ENCODE assay signal across 8 cellular contexts in genomic region chr3:50340404-50341329, GRCh38. TPM values are rescaled to one million over a fixed set of nuclear protein-coding genes. Genes with fewer than 3 reads are reported as not detected.
DNase-seq lines count a peak whose midpoint lies in the region; ATAC-seq and TF ChIP-seq lines count a peak whose summit lies in the region.

TSS of gene RASSF1 (minus strand) at chr3:50340836. CDS start at chr3:50340805, 31 bp downstream.

- peak within 1 kb of the TSS; percentile 82 for H3K9ac ChIP-seq in neuronal stem cell (ENCODE audit: low read depth, low read length, poor library complexity)

- peak within 1 kb of the TSS; percentile 69 for H2AFZ ChIP-seq in neuronal stem cell (ENCODE audit: low read length)

- H3K27me3 Mint-ChIP-seq in activated T-cell treated with anti-CD3 and anti-CD28 coated beads, Interleukin-2, amount 50 U/mL, for 4 hours (ENCODE audit: low read depth) = no peaks in the 10 kb centered on the region

- no peak for TF ChIP-seq CTCF in GM12864 (IDR thresholded peaks at IDR 0.05; ENCODE audit: low read depth, low read length, missing control alignments)

- H3K79me1 ChIP-seq in neuronal stem cell (ENCODE audit: low read depth, low read length) = peaks cover 5% of the 10 kb centered on the region

- peak within 1 kb of the TSS; percentile 47 for H2BK12ac ChIP-seq in neuronal stem cell (ENCODE audit: low read length)

- H3K14ac ChIP-seq in neuronal stem cell (ENCODE audit: low read length) = peak within 1 kb of the TSS; percentile 47

- peak; percentile 19 to 24 for ATAC-seq in activated T-cell treated with anti-CD3 and anti-CD28 coated beads, Interleukin-2, amount 50 U/mL, for 4 hours

- H3K36me3 Mint-ChIP-seq in activated T-cell treated with anti-CD3 and anti-CD28 coated beads, Interleukin-2, amount 50 U/mL, for 4 hours (ENCODE audit: insufficient read depth) = peaks cover 2% of the 10 kb centered on the region

- H3K9me3 Mint-ChIP-seq in activated T-cell treated with anti-CD3 and anti-CD28 coated beads, Interleukin-2, amount 50 U/mL, for 4 hours = no peaks in the 10 kb centered on the region

- H3K4me2 ChIP-seq in neuronal stem cell (ENCODE audit: insufficient read depth, low read length, poor library complexity, severe bottlenecking) = peak within 1 kb of the TSS; percentile 58

- no peak within 1 kb of the TSS for H2BK120ac ChIP-seq in neuronal stem cell (ENCODE audit: low read depth, low read length)

- peaks cover 2 to 6% of the 10 kb centered on the region in 2 donors for H3K9me3 ChIP-seq in neuronal stem cell (replicated peaks in 1 of 2; ENCODE audit: control insufficient read depth in 2 of 2, insufficient read depth in 1 of 2, low read depth in 1 of 2, low read length in 2 of 2)

- no peak within 1 kb of the TSS for H4K91ac ChIP-seq in neuronal stem cell (ENCODE audit: low read depth, low read length, poor library complexity)

- H3K27me3 ChIP-seq in neuronal stem cell (ENCODE audit: control insufficient read depth in 3 of 3, insufficient read depth in 3 of 3, low read depth in 1 of 3, low read length in 3 of 3) = peaks cover 16 to 67% (median 56%) of the 10 kb centered on the region in 3 experiments

- peaks cover 0 to 3% of the 10 kb centered on the region in 2 donors for H3K36me3 ChIP-seq in neuronal stem cell (replicated peaks in 1 of 2; ENCODE audit: control insufficient read depth in 2 of 2, insufficient read depth in 2 of 2, low read length in 2 of 2)

- H4K8ac ChIP-seq in neuronal stem cell (ENCODE audit: low read depth, low read length) = no peak within 1 kb of the TSS

- no CpG with 5 or more reads among the region's 90 CpGs for WGBS in neuronal stem cell (ENCODE audit: extremely low coverage in 2 of 2, insufficient read length in 2 of 2, insufficient replicate concordance in 1 of 2), 2 donors

- peak within 1 kb of the TSS; percentile 46 for H2BK15ac ChIP-seq in neuronal stem cell (ENCODE audit: low read length)

- peak within 1 kb of the TSS; percentile 27 for H2BK5ac ChIP-seq in neuronal stem cell (ENCODE audit: low read length)

- no peak for DNase-seq in GM12864 (ENCODE audit: low read depth)
- DNase-seq in MV-4-11 (lab: John Stamatoyannopoulos, UW) = peak; percentile 96
- peak; percentile 44 for DNase-seq in activated T-cell treated with anti-CD3 and anti-CD28 coated beads, Interleukin-2, amount 50 U/mL, for 4 hours
- peak; percentile 37 for DNase-seq in fibroblast of peridontal ligament (ENCODE audit: extremely low read depth)
- DNase-seq in neuronal stem cell (ENCODE audit: low spot score) = no peak
- peak; percentile 80 for DNase-seq in ureter (ENCODE audit: low spot score)
- no peak for DNase-seq in NCI-H1694 (lab: John Stamatoyannopoulos, UW)
- no peak for DNase-seq in NCI-H128 (lab: John Stamatoyannopoulos, UW; ENCODE audit: unreplicated experiment)

- H3K4me1 Mint-ChIP-seq in activated T-cell treated with anti-CD3 and anti-CD28 coated beads, Interleukin-2, amount 50 U/mL, for 4 hours (ENCODE audit: low read depth) = peaks cover 42% of the 10 kb centered on the region

- H3K4me3 ChIP-seq in GM12864 (ENCODE audit: low read depth, low read length) = peak within 1 kb of the TSS; percentile 91
- H3K4me3 ChIP-seq in neuronal stem cell (ENCODE audit: low read length in 2 of 2) = peak within 1 kb of the TSS in 1 of 2 donors; percentile 71

- peak within 1 kb of the TSS; percentile 96 for H3K4me3 Mint-ChIP-seq in activated T-cell treated with anti-CD3 and anti-CD28 coated beads, Interleukin-2, amount 50 U/mL, for 4 hours

- H3K4ac ChIP-seq in neuronal stem cell (ENCODE audit: low read length) = no peak within 1 kb of the TSS

- peaks cover 13 to 17% of the 10 kb centered on the region in 2 donors for H3K4me1 ChIP-seq in neuronal stem cell (ENCODE audit: control insufficient read depth in 2 of 2, insufficient read depth in 1 of 2, low read depth in 1 of 2, low read length in 2 of 2)

- H3K27ac ChIP-seq in neuronal stem cell (replicated peaks; ENCODE audit: low read length) = no peak within 1 kb of the TSS

- H3K23ac ChIP-seq in neuronal stem cell (ENCODE audit: low read depth, low read length, poor library complexity) = peak within 1 kb of the TSS; percentile 83

- peak within 1 kb of the TSS; percentile 93 for H3K18ac ChIP-seq in neuronal stem cell (ENCODE audit: low read length)

- peak within 1 kb of the TSS; percentile 65 for H2AK5ac ChIP-seq in neuronal stem cell (ENCODE audit: low read depth, low read length)

RNA-seq across cellular contexts. Expression of gene RASSF1, which starts in this region (rescaled TPM):
- 10 to 100 TPM; 33.7 to 40.3 (median 37.3) TPM for total RNA-seq in activated T-cell treated with anti-CD3 and anti-CD28 coated beads, Interleukin-2, amount 50 U/mL, for 4 hours
- polyA plus RNA-seq in neuronal stem cell (2013, experiment 1 of 2) = 8.5 TPM
- polyA plus RNA-seq in neuronal stem cell (2013, experiment 2 of 2) = 8.5 TPM
- total RNA-seq in ureter = 21.2 TPM

Comparison
In these comparisons a context has a peak if more than half of its experiments do, and no peak if none do; other contexts are left out.
1. DNase-seq: peak in MV-4-11 (single experiment), activated T-cell treated with anti-CD3 and anti-CD28 coated beads, Interleukin-2, amount 50 U/mL, for 4 hours (single experiment), fibroblast of peridontal ligament (single experiment) and ureter (single experiment); none in GM12864 (single experiment), neuronal stem cell (single experiment), NCI-H1694 (single experiment) and NCI-H128 (single experiment).